ENCODE assay signal across 2 cellular contexts in the genomic region with DNA sequence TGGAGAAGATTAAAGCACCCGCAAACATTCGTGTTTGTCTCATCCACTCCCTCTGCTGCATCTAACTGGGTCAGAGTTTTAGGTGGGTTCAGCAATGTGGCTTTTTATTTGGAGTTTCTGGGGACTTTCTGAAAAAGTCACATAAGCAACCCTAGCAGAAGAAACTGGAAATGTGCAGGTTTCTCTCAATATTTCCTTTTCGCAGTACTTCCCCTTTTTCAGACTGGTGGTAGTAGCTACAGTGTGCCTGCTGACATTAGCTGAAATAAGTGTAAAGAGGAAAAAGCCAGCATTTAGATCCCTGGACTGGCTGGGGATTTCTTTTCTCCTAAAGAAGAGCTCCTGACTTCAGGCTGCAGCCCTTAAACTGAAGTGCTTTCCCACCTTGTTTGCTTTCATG.
TF ChIP-seq lines count a peak whose summit lies in the region.

No MANE protein-coding gene starts in this region.

TF ChIP-seq in GM23338, 12 proteins besides CTCF, POLR2A, EP300 and RAD21:
- TF ChIP-seq, protein P1, sequence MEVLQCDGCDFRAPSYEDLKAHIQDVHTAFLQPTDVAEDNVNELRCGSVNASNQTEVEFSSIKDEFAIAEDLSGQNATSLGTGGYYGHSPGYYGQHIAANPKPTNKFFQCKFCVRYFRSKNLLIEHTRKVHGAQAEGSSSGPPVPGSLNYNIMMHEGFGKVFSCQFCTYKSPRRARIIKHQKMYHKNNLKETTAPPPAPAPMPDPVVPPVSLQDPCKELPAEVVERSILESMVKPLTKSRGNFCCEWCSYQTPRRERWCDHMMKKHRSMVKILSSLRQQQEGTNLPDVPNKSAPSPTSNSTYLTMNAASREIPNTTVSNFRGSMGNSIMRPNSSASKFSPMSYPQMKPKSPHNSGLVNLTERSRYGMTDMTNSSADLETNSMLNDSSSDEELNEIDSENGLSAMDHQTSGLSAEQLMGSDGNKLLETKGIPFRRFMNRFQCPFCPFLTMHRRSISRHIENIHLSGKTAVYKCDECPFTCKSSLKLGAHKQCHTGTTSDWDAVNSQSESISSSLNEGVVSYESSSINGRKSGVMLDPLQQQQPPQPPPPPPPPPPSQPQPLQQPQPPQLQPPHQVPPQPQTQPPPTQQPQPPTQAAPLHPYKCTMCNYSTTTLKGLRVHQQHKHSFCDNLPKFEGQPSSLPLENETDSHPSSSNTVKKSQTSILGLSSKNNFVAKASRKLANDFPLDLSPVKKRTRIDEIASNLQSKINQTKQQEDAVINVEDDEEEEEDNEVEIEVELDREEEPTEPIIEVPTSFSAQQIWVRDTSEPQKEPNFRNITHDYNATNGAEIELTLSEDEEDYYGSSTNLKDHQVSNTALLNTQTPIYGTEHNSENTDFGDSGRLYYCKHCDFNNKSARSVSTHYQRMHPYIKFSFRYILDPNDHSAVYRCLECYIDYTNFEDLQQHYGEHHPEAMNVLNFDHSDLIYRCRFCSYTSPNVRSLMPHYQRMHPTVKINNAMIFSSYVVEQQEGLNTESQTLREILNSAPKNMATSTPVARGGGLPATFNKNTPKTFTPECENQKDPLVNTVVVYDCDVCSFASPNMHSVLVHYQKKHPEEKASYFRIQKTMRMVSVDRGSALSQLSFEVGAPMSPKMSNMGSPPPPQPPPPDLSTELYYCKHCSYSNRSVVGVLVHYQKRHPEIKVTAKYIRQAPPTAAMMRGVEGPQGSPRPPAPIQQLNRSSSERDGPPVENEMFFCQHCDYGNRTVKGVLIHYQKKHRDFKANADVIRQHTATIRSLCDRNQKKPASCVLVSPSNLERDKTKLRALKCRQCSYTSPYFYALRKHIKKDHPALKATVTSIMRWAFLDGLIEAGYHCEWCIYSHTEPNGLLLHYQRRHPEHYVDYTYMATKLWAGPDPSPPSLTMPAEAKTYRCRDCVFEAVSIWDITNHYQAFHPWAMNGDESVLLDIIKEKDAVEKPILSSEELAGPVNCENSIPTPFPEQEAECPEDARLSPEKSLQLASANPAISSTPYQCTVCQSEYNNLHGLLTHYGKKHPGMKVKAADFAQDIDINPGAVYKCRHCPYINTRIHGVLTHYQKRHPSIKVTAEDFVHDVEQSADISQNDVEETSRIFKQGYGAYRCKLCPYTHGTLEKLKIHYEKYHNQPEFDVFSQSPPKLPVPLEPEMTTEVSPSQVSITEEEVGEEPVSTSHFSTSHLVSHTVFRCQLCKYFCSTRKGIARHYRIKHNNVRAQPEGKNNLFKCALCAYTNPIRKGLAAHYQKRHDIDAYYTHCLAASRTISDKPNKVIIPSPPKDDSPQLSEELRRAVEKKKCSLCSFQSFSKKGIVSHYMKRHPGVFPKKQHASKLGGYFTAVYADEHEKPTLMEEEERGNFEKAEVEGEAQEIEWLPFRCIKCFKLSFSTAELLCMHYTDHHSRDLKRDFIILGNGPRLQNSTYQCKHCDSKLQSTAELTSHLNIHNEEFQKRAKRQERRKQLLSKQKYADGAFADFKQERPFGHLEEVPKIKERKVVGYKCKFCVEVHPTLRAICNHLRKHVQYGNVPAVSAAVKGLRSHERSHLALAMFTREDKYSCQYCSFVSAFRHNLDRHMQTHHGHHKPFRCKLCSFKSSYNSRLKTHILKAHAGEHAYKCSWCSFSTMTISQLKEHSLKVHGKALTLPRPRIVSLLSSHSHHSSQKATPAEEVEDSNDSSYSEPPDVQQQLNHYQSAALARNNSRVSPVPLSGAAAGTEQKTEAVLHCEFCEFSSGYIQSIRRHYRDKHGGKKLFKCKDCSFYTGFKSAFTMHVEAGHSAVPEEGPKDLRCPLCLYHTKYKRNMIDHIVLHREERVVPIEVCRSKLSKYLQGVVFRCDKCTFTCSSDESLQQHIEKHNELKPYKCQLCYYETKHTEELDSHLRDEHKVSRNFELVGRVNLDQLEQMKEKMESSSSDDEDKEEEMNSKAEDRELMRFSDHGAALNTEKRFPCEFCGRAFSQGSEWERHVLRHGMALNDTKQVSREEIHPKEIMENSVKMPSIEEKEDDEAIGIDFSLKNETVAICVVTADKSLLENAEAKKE (CRISPR knock-in tag; IDR thresholded peaks at IDR 0.05), result no peak
- TF ChIP-seq, protein P2, sequence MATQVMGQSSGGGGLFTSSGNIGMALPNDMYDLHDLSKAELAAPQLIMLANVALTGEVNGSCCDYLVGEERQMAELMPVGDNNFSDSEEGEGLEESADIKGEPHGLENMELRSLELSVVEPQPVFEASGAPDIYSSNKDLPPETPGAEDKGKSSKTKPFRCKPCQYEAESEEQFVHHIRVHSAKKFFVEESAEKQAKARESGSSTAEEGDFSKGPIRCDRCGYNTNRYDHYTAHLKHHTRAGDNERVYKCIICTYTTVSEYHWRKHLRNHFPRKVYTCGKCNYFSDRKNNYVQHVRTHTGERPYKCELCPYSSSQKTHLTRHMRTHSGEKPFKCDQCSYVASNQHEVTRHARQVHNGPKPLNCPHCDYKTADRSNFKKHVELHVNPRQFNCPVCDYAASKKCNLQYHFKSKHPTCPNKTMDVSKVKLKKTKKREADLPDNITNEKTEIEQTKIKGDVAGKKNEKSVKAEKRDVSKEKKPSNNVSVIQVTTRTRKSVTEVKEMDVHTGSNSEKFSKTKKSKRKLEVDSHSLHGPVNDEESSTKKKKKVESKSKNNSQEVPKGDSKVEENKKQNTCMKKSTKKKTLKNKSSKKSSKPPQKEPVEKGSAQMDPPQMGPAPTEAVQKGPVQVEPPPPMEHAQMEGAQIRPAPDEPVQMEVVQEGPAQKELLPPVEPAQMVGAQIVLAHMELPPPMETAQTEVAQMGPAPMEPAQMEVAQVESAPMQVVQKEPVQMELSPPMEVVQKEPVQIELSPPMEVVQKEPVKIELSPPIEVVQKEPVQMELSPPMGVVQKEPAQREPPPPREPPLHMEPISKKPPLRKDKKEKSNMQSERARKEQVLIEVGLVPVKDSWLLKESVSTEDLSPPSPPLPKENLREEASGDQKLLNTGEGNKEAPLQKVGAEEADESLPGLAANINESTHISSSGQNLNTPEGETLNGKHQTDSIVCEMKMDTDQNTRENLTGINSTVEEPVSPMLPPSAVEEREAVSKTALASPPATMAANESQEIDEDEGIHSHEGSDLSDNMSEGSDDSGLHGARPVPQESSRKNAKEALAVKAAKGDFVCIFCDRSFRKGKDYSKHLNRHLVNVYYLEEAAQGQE (IDR thresholded peaks at IDR 0.05; ENCODE audit: unreplicated experiment), result no peak
- TF ChIP-seq EZH2phosphoT487 (IDR thresholded peaks at IDR 0.05; ENCODE audit: unreplicated experiment), result no peak
- TF ChIP-seq ZNF114 (CRISPR knock-in tag; IDR thresholded peaks at IDR 0.05), result no peak
- no peak for TF ChIP-seq EZH2 (IDR thresholded peaks at IDR 0.05; ENCODE audit: low read depth, unreplicated experiment)
- TF ChIP-seq STAT1 (IDR thresholded peaks at IDR 0.05; ENCODE audit: unreplicated experiment), result no peak
- no peak for TF ChIP-seq ZNF331 (CRISPR knock-in tag; IDR thresholded peaks at IDR 0.05; ENCODE audit: low read depth)

TF ChIP-seq in K562, 482 proteins besides CTCF, POLR2A, EP300 and RAD21:
- TF ChIP-seq SPI1 (IDR thresholded peaks at IDR 0.05; ENCODE audit: borderline replicate concordance, low read depth, low read length) (0 out of 2 replicates have a peak, but pooled peaks have one; percentile 14), ARHGAP35 (IDR thresholded peaks at IDR 0.05; ENCODE audit: partially characterized antibody) (no peak)
